18 cellular contexts compared by ENCODE assay signal in the genomic region with DNA sequence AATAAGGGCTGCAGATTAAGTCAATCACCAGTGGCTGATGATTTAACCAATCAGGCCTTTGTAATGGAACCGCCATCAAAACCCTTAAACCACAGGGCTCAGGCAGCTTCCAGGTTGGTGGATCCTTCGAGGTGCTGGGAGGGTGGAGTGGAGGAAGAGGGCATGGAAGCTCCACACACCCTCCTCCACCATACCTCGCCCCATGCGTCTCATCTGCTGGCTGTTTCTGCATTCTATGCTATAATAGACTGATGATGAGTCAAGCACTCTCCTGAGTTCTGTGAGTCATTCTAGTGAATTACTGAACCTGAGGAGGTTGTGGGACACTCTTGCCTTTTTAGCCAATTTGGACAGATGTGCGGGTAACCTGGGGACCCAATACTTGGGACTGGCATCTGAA. TPM values are rescaled to one million over a fixed set of nuclear protein-coding genes. Genes with fewer than 3 reads are reported as not detected.
DNase-seq lines count a peak whose midpoint lies in the region; ATAC-seq, FAIRE-seq and TF ChIP-seq lines count a peak whose summit lies in the region.
"Had no signal": no experiment of that assay in that cellular context is flagged by ENCODE, and none has a peak within 500 bp of the region (broad histone marks: within the 10 kb centered on the region; RNA-seq: fewer than 3 reads in every experiment).

No MANE protein-coding gene starts in this region.

- no peak overlapping the region for H3K4me2 ChIP-seq in keratinocyte (ENCODE audit: control insufficient read depth, extremely low read depth, insufficient read depth, low read depth, low read length)

- no peak overlapping the region for H3K27ac ChIP-seq in keratinocyte (ENCODE audit: control insufficient read depth, insufficient read depth, low read length)
- H3K27ac ChIP-seq: HL-60 had no signal

- POLR2A ChIA-PET in HEK293T (lab: Yijun Ruan, JAX): no interaction called here

- CTCF ChIA-PET in HEK293T (lab: Yijun Ruan, JAX): no interaction called here

- peaks cover 27% of the 10 kb centered on the region for H3K4me1 ChIP-seq in keratinocyte (ENCODE audit: control insufficient read depth, extremely low read depth, insufficient read depth, low read length)

- peaks cover 14 to 19% of the 10 kb centered on the region in 2 donors for H3K36me3 Mint-ChIP-seq in activated naive CD4-positive, alpha-beta T cell treated with anti-CD3 and anti-CD28 coated beads, Interleukin-2, amount 50 U/mL, for 72 hours
- no peaks in the 10 kb centered on the region for H3K36me3 Mint-ChIP-seq in activated T-helper 17 cell treated with anti-CD3 and anti-CD28 coated beads, Interleukin-2, amount 50 U/mL, for 72 hours (ENCODE audit: low read depth)
- H3K36me3 Mint-ChIP-seq: CD8-positive, alpha-beta memory T cell had no signal

- H3K9ac ChIP-seq in keratinocyte (ENCODE audit: control insufficient read depth, extremely low read depth, insufficient read depth, low read length): no peak overlapping the region

- no peak overlapping the region for H3K4me3 Mint-ChIP-seq in activated T-helper 17 cell treated with anti-CD3 and anti-CD28 coated beads, Interleukin-2, amount 50 U/mL, for 72 hours
- H3K4me3 Mint-ChIP-seq: activated B cell treated with CpG ODN at 0.5 μM for 24 hours; activated naive CD4-positive, alpha-beta T cell treated with anti-CD3 and anti-CD28 coated beads for 36 hours; CD8-positive, alpha-beta memory T cell had no signal

- H3K27me3 Mint-ChIP-seq in activated T-helper 17 cell treated with anti-CD3 and anti-CD28 coated beads, Interleukin-2, amount 50 U/mL, for 72 hours: no peaks in the 10 kb centered on the region
- H3K27me3 Mint-ChIP-seq: activated B cell treated with CpG ODN at 0.5 μM for 24 hours had no signal

- no peak overlapping the region for H3K4me3 ChIP-seq in keratinocyte (ENCODE audit: control insufficient read depth in 2 of 3, extremely low read depth in 1 of 3, insufficient read depth in 2 of 3, low read depth in 1 of 3, low read length in 3 of 3)

- peak overlapping the region in 1 of 2 donors; percentile 2 for H3K27ac Mint-ChIP-seq in activated naive CD4-positive, alpha-beta T cell treated with anti-CD3 and anti-CD28 coated beads, Interleukin-2, amount 50 U/mL, for 72 hours
- no peak overlapping the region for H3K27ac Mint-ChIP-seq in activated T-helper 17 cell treated with anti-CD3 and anti-CD28 coated beads, Interleukin-2, amount 50 U/mL, for 72 hours
- H3K27ac Mint-ChIP-seq: activated B cell treated with CpG ODN at 0.5 μM for 24 hours; activated naive CD4-positive, alpha-beta T cell treated with anti-CD3 and anti-CD28 coated beads for 36 hours; CD8-positive, alpha-beta memory T cell had no signal

- H3K36me3 ChIP-seq in keratinocyte (ENCODE audit: control insufficient read depth in 2 of 2, extremely low read depth in 1 of 2, insufficient read depth in 2 of 2, low read length in 2 of 2): peaks cover 8 to 15% of the 10 kb centered on the region in 2 experiments

- no peaks in the 10 kb centered on the region for H3K4me1 Mint-ChIP-seq in activated T-helper 17 cell treated with anti-CD3 and anti-CD28 coated beads, Interleukin-2, amount 50 U/mL, for 72 hours
- H3K4me1 Mint-ChIP-seq: CD8-positive, alpha-beta memory T cell had no signal

- dilution Hi-C loops in keratinocyte (cut with MboI; ENCODE audit: extremely low pct_ligation_motif_present, low sequenced_read_pairs): no loop called here

- ATAC-seq in activated naive CD4-positive, alpha-beta T cell treated with anti-CD3 and anti-CD28 coated beads, Interleukin-2, amount 50 U/mL, for 72 hours: peak; percentile 18 to 28
- ATAC-seq in activated T-helper 17 cell treated with anti-CD3 and anti-CD28 coated beads, Interleukin-2, amount 50 U/mL, for 72 hours (replicated peaks): peak; percentile 49
- ATAC-seq in GM19351 (IDR thresholded peaks at IDR 0.05; ENCODE audit: unreplicated experiment): no peak
- ATAC-seq in stimulated activated naive CD8-positive, alpha-beta T cell treated with anti-CD3 and anti-CD28 coated beads, Interleukin-15, Interleukin-2, amounts not matched to agents 100 U/mL and 50 U/mL, for 24 hours: no peak

- no peak for TF ChIP-seq CTCF in keratinocyte (optimal IDR thresholded peaks at IDR 0.05 in 1 of 3, IDR thresholded peaks at IDR 0.05 in 1 of 3, conservative IDR thresholded peaks at IDR 0.05 in 1 of 3; ENCODE audit: extremely low read depth in 1 of 3, insufficient read depth in 2 of 3, low read length in 3 of 3)

- no peaks in the 10 kb centered on the region for H3K27me3 ChIP-seq in keratinocyte (ENCODE audit: control insufficient read depth, extremely low read depth, insufficient read depth, low read length)

- FAIRE-seq in keratinocyte (lab: Jason Lieb, UNC): peak; percentile 99
- no peak for FAIRE-seq in urothelium cell line (lab: Jason Lieb, UNC)
- FAIRE-seq: A204.1, islet of Langerhans had no signal

- H2AFZ ChIP-seq in keratinocyte (ENCODE audit: control insufficient read depth, low read length): no peak overlapping the region

- H3K9me1 ChIP-seq in keratinocyte (ENCODE audit: control insufficient read depth, extremely low read depth, insufficient read depth, low read length): peaks cover 2% of the 10 kb centered on the region

- peaks cover 58% of the 10 kb centered on the region for H3K79me2 ChIP-seq in keratinocyte (ENCODE audit: control insufficient read depth, insufficient read depth, low read length)

- H3K9me3 Mint-ChIP-seq in activated naive CD4-positive, alpha-beta T cell treated with anti-CD3 and anti-CD28 coated beads, Interleukin-2, amount 50 U/mL, for 72 hours: no peaks in the 10 kb centered on the region
- no peaks in the 10 kb centered on the region for H3K9me3 Mint-ChIP-seq in activated T-helper 17 cell treated with anti-CD3 and anti-CD28 coated beads, Interleukin-2, amount 50 U/mL, for 72 hours
- H3K9me3 Mint-ChIP-seq: activated B cell treated with CpG ODN at 0.5 μM for 24 hours had no signal

- H3K9me3 ChIP-seq in keratinocyte (ENCODE audit: control insufficient read depth, low read depth, low read length): no peaks in the 10 kb centered on the region

- DNase-seq in activated naive CD4-positive, alpha-beta T cell treated with anti-CD3 and anti-CD28 coated beads, Interleukin-2, amount 50 U/mL, for 72 hours (ENCODE audit: low spot score in 2 of 2): no peak
- no peak for DNase-seq in activated naive CD4-positive, alpha-beta T cell (lab: John Stamatoyannopoulos, UW)
- peak; percentile 49 for DNase-seq in keratinocyte (ENCODE audit: low read depth, low spot score)
- peak; percentile 48 for DNase-seq in urothelium cell line (ENCODE audit: low spot score)
- no peak for DNase-seq in stimulated activated naive CD8-positive, alpha-beta T cell treated with anti-CD3 and anti-CD28 coated beads, Interleukin-15, Interleukin-2, amounts not matched to agents 100 U/mL and 50 U/mL, for 24 hours
- DNase-seq in HEK293T (ENCODE audit: extremely low spot score): no peak
- DNase-seq: activated B cell treated with CpG ODN at 0.5 μM for 24 hours; activated naive CD4-positive, alpha-beta T cell treated with anti-CD3 and anti-CD28 coated beads for 36 hours; CD8-positive, alpha-beta memory T cell; GDM1; Karpas-422; NCI-H1694 treated with DMSO at 0.1 percent for 48 hours; NCI-H446 treated with DMSO at 0.1 percent for 48 hours had no signal

- H4K20me1 ChIP-seq in keratinocyte (ENCODE audit: control insufficient read depth, extremely low read depth, insufficient read depth, low read length): peaks cover 2% of the 10 kb centered on the region

TF ChIP-seq in HEK293T, 16 proteins besides CTCF, POLR2A, EP300 and RAD21:
- TF ChIP-seq FOXA1 (IDR thresholded peaks at IDR 0.05) (no peak), FOXM1 (IDR thresholded peaks at IDR 0.05; ENCODE audit: borderline replicate concordance) (no peak), TARDBP (IDR thresholded peaks at IDR 0.05) (no peak), L3MBTL2 (conservative IDR thresholded peaks at IDR 0.05) (no peak)
- TF ChIP-seq, protein P1, sequence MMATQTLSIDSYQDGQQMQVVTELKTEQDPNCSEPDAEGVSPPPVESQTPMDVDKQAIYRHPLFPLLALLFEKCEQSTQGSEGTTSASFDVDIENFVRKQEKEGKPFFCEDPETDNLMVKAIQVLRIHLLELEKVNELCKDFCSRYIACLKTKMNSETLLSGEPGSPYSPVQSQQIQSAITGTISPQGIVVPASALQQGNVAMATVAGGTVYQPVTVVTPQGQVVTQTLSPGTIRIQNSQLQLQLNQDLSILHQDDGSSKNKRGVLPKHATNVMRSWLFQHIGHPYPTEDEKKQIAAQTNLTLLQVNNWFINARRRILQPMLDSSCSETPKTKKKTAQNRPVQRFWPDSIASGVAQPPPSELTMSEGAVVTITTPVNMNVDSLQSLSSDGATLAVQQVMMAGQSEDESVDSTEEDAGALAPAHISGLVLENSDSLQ (IDR thresholded peaks at IDR 0.05): no peak
TF ChIP-seq in HEK293T: peak in this region for 0.

RNA-seq across cellular contexts. Expression of a gene that starts 43.9 kb away (rescaled TPM):
- total RNA-seq in activated naive CD4-positive, alpha-beta T cell treated with anti-CD3 and anti-CD28 coated beads, Interleukin-2, amount 50 U/mL, for 72 hours: 1 to 10 TPM in 1 of 2 donors, under 1 TPM in 1; 0.80 to 7.8 TPM
- total RNA-seq in activated T-helper 17 cell treated with anti-CD3 and anti-CD28 coated beads, Interleukin-2, amount 50 U/mL, for 72 hours: 10 to 100 TPM in 1 of 2 donors, under 1 TPM in 1; 0.56 to 10.9 TPM
- polyA plus RNA-seq in keratinocyte: 21.4 to 39.1 TPM (median 24.5 TPM) in 3 replicates
- polyA plus RNA-seq in keratinocyte (2011; ENCODE audit: low read depth): 3.4 TPM
- polyA plus RNA-seq in keratinocyte (2011; cell fraction: cytosol; rRNA removed): 16.9 and 22.6 TPM in 2 replicates
- polyA plus RNA-seq in keratinocyte (2011; cell fraction: nucleus; rRNA removed): 50.9 and 52.5 TPM in 2 replicates
- 9.4 and 25.1 TPM in 2 replicates for polyA plus RNA-seq in keratinocyte (2012; ENCODE audit: low replicate concordance)
- polyA minus RNA-seq in keratinocyte: 46.0 to 77.2 TPM (median 60.9 TPM) in 3 replicates
- 28.6 TPM for polyA minus RNA-seq in keratinocyte (2011; cell fraction: cytosol; rRNA and poly(A)+ RNA removed)
- 57.7 and 70.4 TPM in 2 replicates for polyA minus RNA-seq in keratinocyte (2011; cell fraction: nucleus; rRNA and poly(A)+ RNA removed)
- polyA plus RNA-seq: CD8-positive, alpha-beta memory T cell had no signal

Comparison
In these comparisons a context has a peak if more than half of its experiments do, and no peak if none do; other contexts are left out.
1. ATAC-seq: peak in activated naive CD4-positive, alpha-beta T cell treated with anti-CD3 and anti-CD28 coated beads, Interleukin-2, amount 50 U/mL, for 72 hours (2 of 2) and activated T-helper 17 cell treated with anti-CD3 and anti-CD28 coated beads, Interleukin-2, amount 50 U/mL, for 72 hours (single experiment); none in GM19351 (single experiment) and stimulated activated naive CD8-positive, alpha-beta T cell treated with anti-CD3 and anti-CD28 coated beads, Interleukin-15, Interleukin-2, amounts not matched to agents 100 U/mL and 50 U/mL, for 24 hours (single experiment).
2. DNase-seq: peak in keratinocyte (single experiment) and urothelium cell line (single experiment); none in activated naive CD4-positive, alpha-beta T cell treated with anti-CD3 and anti-CD28 coated beads, Interleukin-2, amount 50 U/mL, for 72 hours (0 of 2), activated naive CD4-positive, alpha-beta T cell (0 of 4), stimulated activated naive CD8-positive, alpha-beta T cell treated with anti-CD3 and anti-CD28 coated beads, Interleukin-15, Interleukin-2, amounts not matched to agents 100 U/mL and 50 U/mL, for 24 hours (single experiment) and HEK293T (single experiment).